ENCODE assay signal across 17 cellular contexts in the genomic region with DNA sequence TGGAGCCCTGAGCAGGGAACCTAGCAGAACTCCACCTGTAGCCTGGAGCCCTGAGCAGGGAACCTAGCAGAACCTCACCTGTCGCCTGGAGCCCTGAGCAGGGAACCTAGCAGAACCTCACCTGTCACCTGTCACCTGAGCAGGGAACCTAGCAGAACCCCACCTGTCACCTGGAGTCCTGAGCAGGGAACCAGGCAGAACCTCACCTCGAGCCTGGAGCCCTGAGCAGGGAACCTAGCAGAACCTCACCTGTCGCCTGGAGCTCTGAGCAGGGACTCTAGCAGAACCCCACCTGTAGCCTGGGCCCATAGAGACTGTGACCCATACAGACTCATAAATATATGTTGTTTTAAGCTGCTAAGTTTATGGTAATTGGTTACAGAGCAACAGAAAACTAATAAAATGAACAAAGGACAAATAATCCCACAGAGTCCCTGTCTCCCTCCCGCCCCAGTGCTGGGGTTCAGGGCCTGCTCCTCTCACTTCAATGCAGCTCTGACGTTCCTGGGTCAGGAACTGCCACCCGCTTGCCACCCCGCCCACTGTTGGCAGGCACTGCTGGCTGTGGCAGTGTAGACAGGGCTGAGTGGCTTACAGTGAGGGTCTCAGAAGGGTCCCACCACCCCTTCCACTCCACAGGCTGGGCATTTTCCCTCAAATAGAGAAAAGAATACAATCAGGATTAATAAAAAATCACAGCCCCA.
DNase-seq lines count a peak whose midpoint lies in the region; ATAC-seq, FAIRE-seq and TF ChIP-seq lines count a peak whose summit lies in the region.
"Had no signal": no experiment of that assay in that cellular context is flagged by ENCODE, and none has a peak within 500 bp of the region (broad histone marks: within the 10 kb centered on the region; RNA-seq: fewer than 3 reads in every experiment).

No MANE protein-coding gene starts in this region.

- intact Hi-C loops in kidney (cut with DNase I) (no loop called here), sigmoid colon (cut with DNase I) (no loop called here)

- no peaks in the 10 kb centered on the region for H3K4me1 ChIP-seq in HEK293 (ENCODE audit: control insufficient read depth, insufficient read depth, low read length)
- H3K4me1 ChIP-seq in kidney (ENCODE audit: control insufficient read depth in 1 of 2, insufficient read depth in 1 of 2, low read depth in 1 of 2, low read length in 2 of 2) = no peaks in the 10 kb centered on the region
- H3K4me1 ChIP-seq in sigmoid colon = peaks cover 0 to 8% (median 0%) of the 10 kb centered on the region in 4 donors
- H3K4me1 ChIP-seq in foreskin keratinocyte = no peaks in the 10 kb centered on the region
- H3K4me1 ChIP-seq: A549, HAP-1 had no signal

- ATAC-seq in activated T-cell treated with anti-CD3 and anti-CD28 coated beads, Interleukin-2, amount 50 U/mL, for 72 hours (replicated peaks in 1 of 2) = no peak
- no peak for ATAC-seq in activated T-cell treated with anti-CD3 and anti-CD28 coated beads, Interleukin-2, amount 50 U/mL, for 4 hours
- ATAC-seq in HG02870 (IDR thresholded peaks at IDR 0.05; ENCODE audit: unreplicated experiment) (no peak), foreskin keratinocyte (no peak)
- ATAC-seq: A549, GM12878 had no signal

- WGBS in sigmoid colon, 2 donors = 89 to 92% methylated on average over 7 of the region's 7 CpGs

- peaks cover 38% of the 10 kb centered on the region for H3K4me1 Mint-ChIP-seq in activated T-cell treated with anti-CD3 and anti-CD28 coated beads, Interleukin-2, amount 50 U/mL, for 72 hours (ENCODE audit: low read depth)
- peaks cover 20% of the 10 kb centered on the region for H3K4me1 Mint-ChIP-seq in activated T-cell treated with anti-CD3 and anti-CD28 coated beads, Interleukin-2, amount 50 U/mL, for 4 hours (ENCODE audit: low read depth)

- TF ChIP-seq POLR2A in sigmoid colon (IDR thresholded peaks at IDR 0.05) = no peak

- H3K27me3 ChIP-seq in sigmoid colon (no peaks in the 10 kb centered on the region), foreskin keratinocyte (no peaks in the 10 kb centered on the region)
- H3K27me3 ChIP-seq: BLaER1 treated with 17β-estradiol and CSF1 and Interleukin-3, amounts not matched to agents 10 nM and 100 nM had no signal

- H3K36me3 Mint-ChIP-seq in activated T-cell treated with anti-CD3 and anti-CD28 coated beads, Interleukin-2, amount 50 U/mL, for 72 hours (ENCODE audit: insufficient read depth in 2 of 2) = peaks cover 9% of the 10 kb centered on the region in 2 donors
- peaks cover 31% of the 10 kb centered on the region for H3K36me3 Mint-ChIP-seq in activated T-cell treated with anti-CD3 and anti-CD28 coated beads, Interleukin-2, amount 50 U/mL, for 4 hours (ENCODE audit: insufficient read depth)

- TF ChIP-seq EP300 in sigmoid colon (IDR thresholded peaks at IDR 0.05) = no peak

- H3K4me3 ChIP-seq in HEK293 (ENCODE audit: low read depth, low read length) (no peak overlapping the region), kidney (ENCODE audit: low read length in 2 of 2) (no peak overlapping the region), sigmoid colon (no peak overlapping the region)
- H3K4me3 ChIP-seq: A549; BLaER1 treated with 17β-estradiol and CSF1 and Interleukin-3, amounts not matched to agents 10 nM and 100 nM; GM12878; HAP-1 had no signal

- no peak for FAIRE-seq in kidney (lab: Jason Lieb, UNC)
- FAIRE-seq: A549, GM12878 had no signal

- TF ChIP-seq CTCF in HEK293 (tag by site-specific recombination; IDR thresholded peaks at IDR 0.05) (no peak), kidney (IDR thresholded peaks at IDR 0.05; ENCODE audit: borderline replicate concordance, extremely low read depth, insufficient read depth) (no peak), sigmoid colon (IDR thresholded peaks at IDR 0.05) (no peak), foreskin keratinocyte (conservative IDR thresholded peaks at IDR 0.05) (no peak)

- no peak overlapping the region for H3K4me3 Mint-ChIP-seq in activated T-cell treated with anti-CD3 and anti-CD28 coated beads, Interleukin-2, amount 50 U/mL, for 72 hours
- no peak overlapping the region for H3K4me3 Mint-ChIP-seq in activated T-cell treated with anti-CD3 and anti-CD28 coated beads, Interleukin-2, amount 50 U/mL, for 4 hours

- CTCF ChIA-PET in HEK293 (lab: Yijun Ruan, JAX) = no interaction called here

- no peak for DNase-seq in activated T-cell treated with anti-CD3 and anti-CD28 coated beads, Interleukin-2, amount 50 U/mL, for 72 hours
- DNase-seq in activated T-cell treated with anti-CD3 and anti-CD28 coated beads, Interleukin-2, amount 50 U/mL, for 4 hours = no peak
- DNase-seq in kidney (peak; percentile 52), sigmoid colon (peak; percentile 55), foreskin keratinocyte (no peak)
- DNase-seq in stimulated activated naive CD4-positive, alpha-beta T cell treated with Interleukin-2 at 50 U/mL for 16 hours (lab: John Stamatoyannopoulos, UW) = no peak
- DNase-seq: GDM1, NCI-H187, NCI-H446 treated with DMSO at 0.1 percent for 48 hours, NCI-H748 treated with DMSO at 0.1 percent for 48 hours had no signal

- H3K9me3 ChIP-seq in HEK293 (ENCODE audit: control insufficient read depth, insufficient read depth, low read depth, low read length) (no peaks in the 10 kb centered on the region), kidney (ENCODE audit: control insufficient read depth in 1 of 2, low read length in 2 of 2) (no peaks in the 10 kb centered on the region), sigmoid colon (no peaks in the 10 kb centered on the region)
- H3K9me3 ChIP-seq: A549 had no signal

- no peaks in the 10 kb centered on the region for H3K9me3 Mint-ChIP-seq in activated T-cell treated with anti-CD3 and anti-CD28 coated beads, Interleukin-2, amount 50 U/mL, for 72 hours
- no peaks in the 10 kb centered on the region for H3K9me3 Mint-ChIP-seq in activated T-cell treated with anti-CD3 and anti-CD28 coated beads, Interleukin-2, amount 50 U/mL, for 4 hours

- H3K27me3 Mint-ChIP-seq in activated T-cell treated with anti-CD3 and anti-CD28 coated beads, Interleukin-2, amount 50 U/mL, for 72 hours (ENCODE audit: low read depth) = no peaks in the 10 kb centered on the region
- no peaks in the 10 kb centered on the region for H3K27me3 Mint-ChIP-seq in activated T-cell treated with anti-CD3 and anti-CD28 coated beads, Interleukin-2, amount 50 U/mL, for 4 hours (ENCODE audit: low read depth)

- POLR2A ChIA-PET in HEK293 (lab: Yijun Ruan, JAX) = no interaction called here

- H3K27ac Mint-ChIP-seq in activated T-cell treated with anti-CD3 and anti-CD28 coated beads, Interleukin-2, amount 50 U/mL, for 72 hours = peak overlapping the region; percentile 59

- H3K27ac ChIP-seq in HEK293 (ENCODE audit: extremely low read depth, low read depth, low read length) (no peak overlapping the region), kidney (ENCODE audit: low read depth in 2 of 2, low read length in 2 of 2) (no peak overlapping the region), sigmoid colon (peak overlapping the region in 2 of 4 donors; percentile 7 to 23), foreskin keratinocyte (no peak overlapping the region)
- H3K27ac ChIP-seq: A549; BLaER1 treated with 17β-estradiol and CSF1 and Interleukin-3, amounts not matched to agents 10 nM and 100 nM; RWPE1 had no signal

- no peaks in the 10 kb centered on the region for H3K36me3 ChIP-seq in HEK293 (ENCODE audit: control insufficient read depth in 2 of 2, insufficient read depth in 1 of 2, low read length in 2 of 2)
- peaks cover 0 to 5% of the 10 kb centered on the region in 2 donors for H3K36me3 ChIP-seq in kidney (ENCODE audit: control insufficient read depth in 1 of 2, insufficient read depth in 2 of 2, low read length in 2 of 2)
- no peaks in the 10 kb centered on the region for H3K36me3 ChIP-seq in sigmoid colon
- H3K36me3 ChIP-seq: HAP-1 had no signal

- H3K9ac ChIP-seq in kidney (ENCODE audit: low read length in 2 of 2) = no peak overlapping the region
- H3K9ac ChIP-seq: BLaER1 treated with 17β-estradiol and CSF1 and Interleukin-3, amounts not matched to agents 10 nM and 100 nM had no signal

TF ChIP-seq in HEK293, 187 proteins besides CTCF, POLR2A, EP300 and RAD21:
- TF ChIP-seq SETDB1 (IDR thresholded peaks at IDR 0.05; ENCODE audit: insufficient read length, low read length) = peak; percentile 22
- no peak for TF ChIP-seq ZNF341 (tag by site-specific recombination; IDR thresholded peaks at IDR 0.05; ENCODE audit: low read depth)
- no peak for TF ChIP-seq ZNF629 (tag by site-specific recombination; IDR thresholded peaks at IDR 0.05)
- TF ChIP-seq ZNF514 (tag by site-specific recombination; IDR thresholded peaks at IDR 0.05) = no peak

Comparison
In these comparisons a context has a peak if more than half of its experiments do, and no peak if none do; other contexts are left out.
1. DNase-seq: peak in kidney (single experiment) and sigmoid colon (single experiment); none in activated T-cell treated with anti-CD3 and anti-CD28 coated beads, Interleukin-2, amount 50 U/mL, for 72 hours (0 of 2), activated T-cell treated with anti-CD3 and anti-CD28 coated beads, Interleukin-2, amount 50 U/mL, for 4 hours (single experiment), foreskin keratinocyte (0 of 2) and stimulated activated naive CD4-positive, alpha-beta T cell treated with Interleukin-2 at 50 U/mL for 16 hours (single experiment).